Comparison of ENCODE assay signal across 1 cellular context in genomic region chr1:35202048-35202719, GRCh38.
A peak's percentile ranks its signal among the peaks of the same experiment; 100 is the strongest.
TF ChIP-seq lines count a peak whose summit lies in the region.

No MANE protein-coding gene starts in this region.

TF ChIP-seq in GM12878, 131 proteins besides CTCF, POLR2A, EP300 and RAD21 (continued from another document and continues in another):
- TF ChIP-seq ZBTB11 (CRISPR knock-in tag; IDR thresholded peaks at IDR 0.05) (no peak), ZNF592 (IDR thresholded peaks at IDR 0.05) (0 out of 2 replicates have a peak, but pooled peaks have one; percentile 20), NBN (IDR thresholded peaks at IDR 0.05) (0 out of 2 replicates have a peak, but pooled peaks have one; percentile 61), EZH2 (IDR thresholded peaks at IDR 0.05; ENCODE audit: borderline replicate concordance, control insufficient read depth, low read depth, low read length) (no peak), IKZF1 (conservative IDR thresholded peaks at IDR 0.05) (peak; percentile 41), PRDM15 (CRISPR knock-in tag; IDR thresholded peaks at IDR 0.05) (no peak), PBX3 (IDR thresholded peaks at IDR 0.05; ENCODE audit: insufficient replicate concordance, low read depth, low read length) (no peak), MTA2 (IDR thresholded peaks at IDR 0.05; ENCODE audit: low read depth) (no peak), IKZF2 (IDR thresholded peaks at IDR 0.05) (peak; percentile 40 to 52; a peak in 2 of 4 replicates), KLF5 (IDR thresholded peaks at IDR 0.05; ENCODE audit: partially characterized antibody) (peak; percentile 34), ATF7 (IDR thresholded peaks at IDR 0.05; ENCODE audit: low read depth) (peak; percentile 82), NFIC (IDR thresholded peaks at IDR 0.05; ENCODE audit: low read depth, low read length) (no peak), YY1 (IDR thresholded peaks at IDR 0.05; ENCODE audit: low read depth, low read length) (peak; percentile 88), LARP7 (IDR thresholded peaks at IDR 0.05) (no peak), SMAD5 (IDR thresholded peaks at IDR 0.05; ENCODE audit: low read depth) (no peak), CBFB (IDR thresholded peaks at IDR 0.05; ENCODE audit: low read depth) (no peak), MEF2B (IDR thresholded peaks at IDR 0.05; ENCODE audit: partially characterized antibody, poor library complexity, severe bottlenecking) (peak; percentile 16), BHLHE40 (IDR thresholded peaks at IDR 0.05; ENCODE audit: borderline replicate concordance in 1 of 2, low read depth in 2 of 2, low read length in 1 of 2) (peak in 1 of 2 experiments; percentile 44; a peak in 1 of 4 replicates), SPI1 (IDR thresholded peaks at IDR 0.05; ENCODE audit: borderline replicate concordance, insufficient read depth, low read depth, low read length) (peak; percentile 80), PKNOX1 (IDR thresholded peaks at IDR 0.05) (no peak), RUNX3 (IDR thresholded peaks at IDR 0.05; ENCODE audit: low read length) (peak; percentile 61), JUNB (IDR thresholded peaks at IDR 0.05) (no peak), ZBED1 (IDR thresholded peaks at IDR 0.05; ENCODE audit: borderline replicate concordance) (no peak), IRF4 (IDR thresholded peaks at IDR 0.05; ENCODE audit: low read depth, low read length) (0 out of 2 replicates have a peak, but pooled peaks have one; percentile 52), FOXK2 (IDR thresholded peaks at IDR 0.05) (peak; percentile 74), HDGF (IDR thresholded peaks at IDR 0.05) (no peak), SMC3 (IDR thresholded peaks at IDR 0.05; ENCODE audit: borderline replicate concordance, low read length) (peak; percentile 90), TAF1 (IDR thresholded peaks at IDR 0.05; ENCODE audit: borderline replicate concordance, low read depth, low read length) (no peak), MLLT1 (IDR thresholded peaks at IDR 0.05) (0 out of 2 replicates have a peak, but pooled peaks have one; percentile 42), CUX1 (IDR thresholded peaks at IDR 0.05; ENCODE audit: insufficient replicate concordance, low read depth, low read length) (no peak), HDAC6 (IDR thresholded peaks at IDR 0.05; ENCODE audit: unreplicated experiment) (no peak), NFYA (IDR thresholded peaks at IDR 0.05; ENCODE audit: borderline replicate concordance, low read depth, low read length) (no peak)
